3 cellular contexts compared by ENCODE assay signal in the genomic region with DNA sequence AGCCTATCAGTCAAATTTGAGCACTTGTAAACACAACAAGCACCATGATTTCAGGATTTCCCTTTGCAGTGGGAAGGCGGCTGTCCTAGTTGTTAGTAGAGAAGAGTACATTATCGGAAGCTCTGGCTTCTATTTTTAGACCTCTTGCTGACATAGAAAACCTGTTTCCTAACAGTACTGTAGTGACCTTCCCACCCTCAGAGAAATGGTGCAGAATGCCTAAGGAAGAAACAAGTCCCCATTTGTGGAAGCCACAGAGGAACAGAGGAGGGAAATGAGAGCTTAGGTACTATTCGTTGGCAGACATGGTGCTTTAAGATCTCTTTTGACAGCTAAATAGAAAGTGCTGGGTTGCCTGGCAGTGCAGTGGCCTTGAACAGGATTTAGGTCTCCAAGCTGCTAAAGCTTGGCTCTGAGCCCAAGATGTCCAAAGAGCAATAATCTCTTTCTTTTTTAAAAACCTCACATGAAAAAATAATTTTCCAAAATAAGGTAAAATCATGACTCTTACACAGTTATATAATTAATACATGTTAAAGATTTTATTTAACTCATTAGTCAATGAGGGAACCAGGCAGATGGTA.
A peak's percentile ranks its signal among the peaks of the same experiment; 100 is the strongest.
TF ChIP-seq lines count a peak whose summit lies in the region.

No MANE protein-coding gene starts in this region.

TF ChIP-seq in liver, 16 proteins besides CTCF, POLR2A, EP300 and RAD21:
- TF ChIP-seq, protein P1, sequence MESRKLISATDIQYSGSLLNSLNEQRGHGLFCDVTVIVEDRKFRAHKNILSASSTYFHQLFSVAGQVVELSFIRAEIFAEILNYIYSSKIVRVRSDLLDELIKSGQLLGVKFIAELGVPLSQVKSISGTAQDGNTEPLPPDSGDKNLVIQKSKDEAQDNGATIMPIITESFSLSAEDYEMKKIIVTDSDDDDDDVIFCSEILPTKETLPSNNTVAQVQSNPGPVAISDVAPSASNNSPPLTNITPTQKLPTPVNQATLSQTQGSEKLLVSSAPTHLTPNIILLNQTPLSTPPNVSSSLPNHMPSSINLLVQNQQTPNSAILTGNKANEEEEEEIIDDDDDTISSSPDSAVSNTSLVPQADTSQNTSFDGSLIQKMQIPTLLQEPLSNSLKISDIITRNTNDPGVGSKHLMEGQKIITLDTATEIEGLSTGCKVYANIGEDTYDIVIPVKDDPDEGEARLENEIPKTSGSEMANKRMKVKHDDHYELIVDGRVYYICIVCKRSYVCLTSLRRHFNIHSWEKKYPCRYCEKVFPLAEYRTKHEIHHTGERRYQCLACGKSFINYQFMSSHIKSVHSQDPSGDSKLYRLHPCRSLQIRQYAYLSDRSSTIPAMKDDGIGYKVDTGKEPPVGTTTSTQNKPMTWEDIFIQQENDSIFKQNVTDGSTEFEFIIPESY (IDR thresholded peaks at IDR 0.05): no peak
- TF ChIP-seq NR2F2 (IDR thresholded peaks at IDR 0.05): peak; percentile 51

TF ChIP-seq in HepG2, 621 proteins besides CTCF, POLR2A, EP300 and RAD21 (continues in another document):
- TF ChIP-seq, protein P2, sequence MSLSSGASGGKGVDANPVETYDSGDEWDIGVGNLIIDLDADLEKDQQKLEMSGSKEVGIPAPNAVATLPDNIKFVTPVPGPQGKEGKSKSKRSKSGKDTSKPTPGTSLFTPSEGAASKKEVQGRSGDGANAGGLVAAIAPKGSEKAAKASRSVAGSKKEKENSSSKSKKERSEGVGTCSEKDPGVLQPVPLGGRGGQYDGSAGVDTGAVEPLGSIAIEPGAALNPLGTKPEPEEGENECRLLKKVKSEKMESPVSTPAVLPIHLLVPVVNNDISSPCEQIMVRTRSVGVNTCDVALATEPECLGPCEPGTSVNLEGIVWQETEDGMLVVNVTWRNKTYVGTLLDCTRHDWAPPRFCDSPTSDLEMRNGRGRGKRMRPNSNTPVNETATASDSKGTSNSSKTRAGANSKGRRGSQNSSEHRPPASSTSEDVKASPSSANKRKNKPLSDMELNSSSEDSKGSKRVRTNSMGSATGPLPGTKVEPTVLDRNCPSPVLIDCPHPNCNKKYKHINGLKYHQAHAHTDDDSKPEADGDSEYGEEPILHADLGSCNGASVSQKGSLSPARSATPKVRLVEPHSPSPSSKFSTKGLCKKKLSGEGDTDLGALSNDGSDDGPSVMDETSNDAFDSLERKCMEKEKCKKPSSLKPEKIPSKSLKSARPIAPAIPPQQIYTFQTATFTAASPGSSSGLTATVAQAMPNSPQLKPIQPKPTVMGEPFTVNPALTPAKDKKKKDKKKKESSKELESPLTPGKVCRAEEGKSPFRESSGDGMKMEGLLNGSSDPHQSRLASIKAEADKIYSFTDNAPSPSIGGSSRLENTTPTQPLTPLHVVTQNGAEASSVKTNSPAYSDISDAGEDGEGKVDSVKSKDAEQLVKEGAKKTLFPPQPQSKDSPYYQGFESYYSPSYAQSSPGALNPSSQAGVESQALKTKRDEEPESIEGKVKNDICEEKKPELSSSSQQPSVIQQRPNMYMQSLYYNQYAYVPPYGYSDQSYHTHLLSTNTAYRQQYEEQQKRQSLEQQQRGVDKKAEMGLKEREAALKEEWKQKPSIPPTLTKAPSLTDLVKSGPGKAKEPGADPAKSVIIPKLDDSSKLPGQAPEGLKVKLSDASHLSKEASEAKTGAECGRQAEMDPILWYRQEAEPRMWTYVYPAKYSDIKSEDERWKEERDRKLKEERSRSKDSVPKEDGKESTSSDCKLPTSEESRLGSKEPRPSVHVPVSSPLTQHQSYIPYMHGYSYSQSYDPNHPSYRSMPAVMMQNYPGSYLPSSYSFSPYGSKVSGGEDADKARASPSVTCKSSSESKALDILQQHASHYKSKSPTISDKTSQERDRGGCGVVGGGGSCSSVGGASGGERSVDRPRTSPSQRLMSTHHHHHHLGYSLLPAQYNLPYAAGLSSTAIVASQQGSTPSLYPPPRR (CRISPR knock-in tag; IDR thresholded peaks at IDR 0.05; ENCODE audit: borderline replicate concordance): no peak
- TF ChIP-seq, protein P3, sequence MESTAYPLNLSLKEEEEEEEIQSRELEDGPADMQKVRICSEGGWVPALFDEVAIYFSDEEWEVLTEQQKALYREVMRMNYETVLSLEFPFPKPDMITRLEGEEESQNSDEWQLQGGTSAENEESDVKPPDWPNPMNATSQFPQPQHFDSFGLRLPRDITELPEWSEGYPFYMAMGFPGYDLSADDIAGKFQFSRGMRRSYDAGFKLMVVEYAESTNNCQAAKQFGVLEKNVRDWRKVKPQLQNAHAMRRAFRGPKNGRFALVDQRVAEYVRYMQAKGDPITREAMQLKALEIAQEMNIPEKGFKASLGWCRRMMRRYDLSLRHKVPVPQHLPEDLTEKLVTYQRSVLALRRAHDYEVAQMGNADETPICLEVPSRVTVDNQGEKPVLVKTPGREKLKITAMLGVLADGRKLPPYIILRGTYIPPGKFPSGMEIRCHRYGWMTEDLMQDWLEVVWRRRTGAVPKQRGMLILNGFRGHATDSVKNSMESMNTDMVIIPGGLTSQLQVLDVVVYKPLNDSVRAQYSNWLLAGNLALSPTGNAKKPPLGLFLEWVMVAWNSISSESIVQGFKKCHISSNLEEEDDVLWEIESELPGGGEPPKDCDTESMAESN (CRISPR knock-in tag; conservative IDR thresholded peaks at IDR 0.05): no peak
- TF ChIP-seq RFX5 (IDR thresholded peaks at IDR 0.05; ENCODE audit: low read depth, low read length): no peak
- TF ChIP-seq NFIC (IDR thresholded peaks at IDR 0.05; ENCODE audit: low read length): no peak
- TF ChIP-seq ZNF431 (CRISPR knock-in tag; IDR thresholded peaks at IDR 0.05; ENCODE audit: borderline replicate concordance, low read depth): no peak
- TF ChIP-seq, protein P4, sequence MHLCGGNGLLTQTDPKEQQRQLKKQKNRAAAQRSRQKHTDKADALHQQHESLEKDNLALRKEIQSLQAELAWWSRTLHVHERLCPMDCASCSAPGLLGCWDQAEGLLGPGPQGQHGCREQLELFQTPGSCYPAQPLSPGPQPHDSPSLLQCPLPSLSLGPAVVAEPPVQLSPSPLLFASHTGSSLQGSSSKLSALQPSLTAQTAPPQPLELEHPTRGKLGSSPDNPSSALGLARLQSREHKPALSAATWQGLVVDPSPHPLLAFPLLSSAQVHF (CRISPR knock-in tag; IDR thresholded peaks at IDR 0.05): no peak
- TF ChIP-seq, protein P5, sequence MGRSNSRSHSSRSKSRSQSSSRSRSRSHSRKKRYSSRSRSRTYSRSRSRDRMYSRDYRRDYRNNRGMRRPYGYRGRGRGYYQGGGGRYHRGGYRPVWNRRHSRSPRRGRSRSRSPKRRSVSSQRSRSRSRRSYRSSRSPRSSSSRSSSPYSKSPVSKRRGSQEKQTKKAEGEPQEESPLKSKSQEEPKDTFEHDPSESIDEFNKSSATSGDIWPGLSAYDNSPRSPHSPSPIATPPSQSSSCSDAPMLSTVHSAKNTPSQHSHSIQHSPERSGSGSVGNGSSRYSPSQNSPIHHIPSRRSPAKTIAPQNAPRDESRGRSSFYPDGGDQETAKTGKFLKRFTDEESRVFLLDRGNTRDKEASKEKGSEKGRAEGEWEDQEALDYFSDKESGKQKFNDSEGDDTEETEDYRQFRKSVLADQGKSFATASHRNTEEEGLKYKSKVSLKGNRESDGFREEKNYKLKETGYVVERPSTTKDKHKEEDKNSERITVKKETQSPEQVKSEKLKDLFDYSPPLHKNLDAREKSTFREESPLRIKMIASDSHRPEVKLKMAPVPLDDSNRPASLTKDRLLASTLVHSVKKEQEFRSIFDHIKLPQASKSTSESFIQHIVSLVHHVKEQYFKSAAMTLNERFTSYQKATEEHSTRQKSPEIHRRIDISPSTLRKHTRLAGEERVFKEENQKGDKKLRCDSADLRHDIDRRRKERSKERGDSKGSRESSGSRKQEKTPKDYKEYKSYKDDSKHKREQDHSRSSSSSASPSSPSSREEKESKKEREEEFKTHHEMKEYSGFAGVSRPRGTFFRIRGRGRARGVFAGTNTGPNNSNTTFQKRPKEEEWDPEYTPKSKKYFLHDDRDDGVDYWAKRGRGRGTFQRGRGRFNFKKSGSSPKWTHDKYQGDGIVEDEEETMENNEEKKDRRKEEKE (IDR thresholded peaks at IDR 0.05): no peak
- no peak for TF ChIP-seq ZNF672 (CRISPR knock-in tag; IDR thresholded peaks at IDR 0.05)

TF ChIP-seq in GM23338, 12 proteins besides CTCF, POLR2A, EP300 and RAD21:
- TF ChIP-seq POLR2AphosphoS5 (IDR thresholded peaks at IDR 0.05; ENCODE audit: low read depth) (no peak), CREB1 (CRISPR knock-in tag; IDR thresholded peaks at IDR 0.05; ENCODE audit: low read depth) (no peak), EZH2phosphoT487 (IDR thresholded peaks at IDR 0.05; ENCODE audit: unreplicated experiment) (no peak), ZNF331 (CRISPR knock-in tag; IDR thresholded peaks at IDR 0.05; ENCODE audit: low read depth) (no peak), JUNB (IDR thresholded peaks at IDR 0.05; ENCODE audit: unreplicated experiment) (no peak), NANOG (IDR thresholded peaks at IDR 0.05; ENCODE audit: borderline replicate concordance) (no peak), EZH2 (IDR thresholded peaks at IDR 0.05; ENCODE audit: low read depth, unreplicated experiment) (no peak)
- TF ChIP-seq, protein P6, sequence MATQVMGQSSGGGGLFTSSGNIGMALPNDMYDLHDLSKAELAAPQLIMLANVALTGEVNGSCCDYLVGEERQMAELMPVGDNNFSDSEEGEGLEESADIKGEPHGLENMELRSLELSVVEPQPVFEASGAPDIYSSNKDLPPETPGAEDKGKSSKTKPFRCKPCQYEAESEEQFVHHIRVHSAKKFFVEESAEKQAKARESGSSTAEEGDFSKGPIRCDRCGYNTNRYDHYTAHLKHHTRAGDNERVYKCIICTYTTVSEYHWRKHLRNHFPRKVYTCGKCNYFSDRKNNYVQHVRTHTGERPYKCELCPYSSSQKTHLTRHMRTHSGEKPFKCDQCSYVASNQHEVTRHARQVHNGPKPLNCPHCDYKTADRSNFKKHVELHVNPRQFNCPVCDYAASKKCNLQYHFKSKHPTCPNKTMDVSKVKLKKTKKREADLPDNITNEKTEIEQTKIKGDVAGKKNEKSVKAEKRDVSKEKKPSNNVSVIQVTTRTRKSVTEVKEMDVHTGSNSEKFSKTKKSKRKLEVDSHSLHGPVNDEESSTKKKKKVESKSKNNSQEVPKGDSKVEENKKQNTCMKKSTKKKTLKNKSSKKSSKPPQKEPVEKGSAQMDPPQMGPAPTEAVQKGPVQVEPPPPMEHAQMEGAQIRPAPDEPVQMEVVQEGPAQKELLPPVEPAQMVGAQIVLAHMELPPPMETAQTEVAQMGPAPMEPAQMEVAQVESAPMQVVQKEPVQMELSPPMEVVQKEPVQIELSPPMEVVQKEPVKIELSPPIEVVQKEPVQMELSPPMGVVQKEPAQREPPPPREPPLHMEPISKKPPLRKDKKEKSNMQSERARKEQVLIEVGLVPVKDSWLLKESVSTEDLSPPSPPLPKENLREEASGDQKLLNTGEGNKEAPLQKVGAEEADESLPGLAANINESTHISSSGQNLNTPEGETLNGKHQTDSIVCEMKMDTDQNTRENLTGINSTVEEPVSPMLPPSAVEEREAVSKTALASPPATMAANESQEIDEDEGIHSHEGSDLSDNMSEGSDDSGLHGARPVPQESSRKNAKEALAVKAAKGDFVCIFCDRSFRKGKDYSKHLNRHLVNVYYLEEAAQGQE (IDR thresholded peaks at IDR 0.05; ENCODE audit: unreplicated experiment): no peak
- TF ChIP-seq, protein P7, sequence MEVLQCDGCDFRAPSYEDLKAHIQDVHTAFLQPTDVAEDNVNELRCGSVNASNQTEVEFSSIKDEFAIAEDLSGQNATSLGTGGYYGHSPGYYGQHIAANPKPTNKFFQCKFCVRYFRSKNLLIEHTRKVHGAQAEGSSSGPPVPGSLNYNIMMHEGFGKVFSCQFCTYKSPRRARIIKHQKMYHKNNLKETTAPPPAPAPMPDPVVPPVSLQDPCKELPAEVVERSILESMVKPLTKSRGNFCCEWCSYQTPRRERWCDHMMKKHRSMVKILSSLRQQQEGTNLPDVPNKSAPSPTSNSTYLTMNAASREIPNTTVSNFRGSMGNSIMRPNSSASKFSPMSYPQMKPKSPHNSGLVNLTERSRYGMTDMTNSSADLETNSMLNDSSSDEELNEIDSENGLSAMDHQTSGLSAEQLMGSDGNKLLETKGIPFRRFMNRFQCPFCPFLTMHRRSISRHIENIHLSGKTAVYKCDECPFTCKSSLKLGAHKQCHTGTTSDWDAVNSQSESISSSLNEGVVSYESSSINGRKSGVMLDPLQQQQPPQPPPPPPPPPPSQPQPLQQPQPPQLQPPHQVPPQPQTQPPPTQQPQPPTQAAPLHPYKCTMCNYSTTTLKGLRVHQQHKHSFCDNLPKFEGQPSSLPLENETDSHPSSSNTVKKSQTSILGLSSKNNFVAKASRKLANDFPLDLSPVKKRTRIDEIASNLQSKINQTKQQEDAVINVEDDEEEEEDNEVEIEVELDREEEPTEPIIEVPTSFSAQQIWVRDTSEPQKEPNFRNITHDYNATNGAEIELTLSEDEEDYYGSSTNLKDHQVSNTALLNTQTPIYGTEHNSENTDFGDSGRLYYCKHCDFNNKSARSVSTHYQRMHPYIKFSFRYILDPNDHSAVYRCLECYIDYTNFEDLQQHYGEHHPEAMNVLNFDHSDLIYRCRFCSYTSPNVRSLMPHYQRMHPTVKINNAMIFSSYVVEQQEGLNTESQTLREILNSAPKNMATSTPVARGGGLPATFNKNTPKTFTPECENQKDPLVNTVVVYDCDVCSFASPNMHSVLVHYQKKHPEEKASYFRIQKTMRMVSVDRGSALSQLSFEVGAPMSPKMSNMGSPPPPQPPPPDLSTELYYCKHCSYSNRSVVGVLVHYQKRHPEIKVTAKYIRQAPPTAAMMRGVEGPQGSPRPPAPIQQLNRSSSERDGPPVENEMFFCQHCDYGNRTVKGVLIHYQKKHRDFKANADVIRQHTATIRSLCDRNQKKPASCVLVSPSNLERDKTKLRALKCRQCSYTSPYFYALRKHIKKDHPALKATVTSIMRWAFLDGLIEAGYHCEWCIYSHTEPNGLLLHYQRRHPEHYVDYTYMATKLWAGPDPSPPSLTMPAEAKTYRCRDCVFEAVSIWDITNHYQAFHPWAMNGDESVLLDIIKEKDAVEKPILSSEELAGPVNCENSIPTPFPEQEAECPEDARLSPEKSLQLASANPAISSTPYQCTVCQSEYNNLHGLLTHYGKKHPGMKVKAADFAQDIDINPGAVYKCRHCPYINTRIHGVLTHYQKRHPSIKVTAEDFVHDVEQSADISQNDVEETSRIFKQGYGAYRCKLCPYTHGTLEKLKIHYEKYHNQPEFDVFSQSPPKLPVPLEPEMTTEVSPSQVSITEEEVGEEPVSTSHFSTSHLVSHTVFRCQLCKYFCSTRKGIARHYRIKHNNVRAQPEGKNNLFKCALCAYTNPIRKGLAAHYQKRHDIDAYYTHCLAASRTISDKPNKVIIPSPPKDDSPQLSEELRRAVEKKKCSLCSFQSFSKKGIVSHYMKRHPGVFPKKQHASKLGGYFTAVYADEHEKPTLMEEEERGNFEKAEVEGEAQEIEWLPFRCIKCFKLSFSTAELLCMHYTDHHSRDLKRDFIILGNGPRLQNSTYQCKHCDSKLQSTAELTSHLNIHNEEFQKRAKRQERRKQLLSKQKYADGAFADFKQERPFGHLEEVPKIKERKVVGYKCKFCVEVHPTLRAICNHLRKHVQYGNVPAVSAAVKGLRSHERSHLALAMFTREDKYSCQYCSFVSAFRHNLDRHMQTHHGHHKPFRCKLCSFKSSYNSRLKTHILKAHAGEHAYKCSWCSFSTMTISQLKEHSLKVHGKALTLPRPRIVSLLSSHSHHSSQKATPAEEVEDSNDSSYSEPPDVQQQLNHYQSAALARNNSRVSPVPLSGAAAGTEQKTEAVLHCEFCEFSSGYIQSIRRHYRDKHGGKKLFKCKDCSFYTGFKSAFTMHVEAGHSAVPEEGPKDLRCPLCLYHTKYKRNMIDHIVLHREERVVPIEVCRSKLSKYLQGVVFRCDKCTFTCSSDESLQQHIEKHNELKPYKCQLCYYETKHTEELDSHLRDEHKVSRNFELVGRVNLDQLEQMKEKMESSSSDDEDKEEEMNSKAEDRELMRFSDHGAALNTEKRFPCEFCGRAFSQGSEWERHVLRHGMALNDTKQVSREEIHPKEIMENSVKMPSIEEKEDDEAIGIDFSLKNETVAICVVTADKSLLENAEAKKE (CRISPR knock-in tag; IDR thresholded peaks at IDR 0.05): no peak
- TF ChIP-seq, protein P8, sequence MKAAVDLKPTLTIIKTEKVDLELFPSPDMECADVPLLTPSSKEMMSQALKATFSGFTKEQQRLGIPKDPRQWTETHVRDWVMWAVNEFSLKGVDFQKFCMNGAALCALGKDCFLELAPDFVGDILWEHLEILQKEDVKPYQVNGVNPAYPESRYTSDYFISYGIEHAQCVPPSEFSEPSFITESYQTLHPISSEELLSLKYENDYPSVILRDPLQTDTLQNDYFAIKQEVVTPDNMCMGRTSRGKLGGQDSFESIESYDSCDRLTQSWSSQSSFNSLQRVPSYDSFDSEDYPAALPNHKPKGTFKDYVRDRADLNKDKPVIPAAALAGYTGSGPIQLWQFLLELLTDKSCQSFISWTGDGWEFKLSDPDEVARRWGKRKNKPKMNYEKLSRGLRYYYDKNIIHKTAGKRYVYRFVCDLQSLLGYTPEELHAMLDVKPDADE (IDR thresholded peaks at IDR 0.05): no peak
